ENCODE assay signal across 20 cellular contexts in the genomic region with DNA sequence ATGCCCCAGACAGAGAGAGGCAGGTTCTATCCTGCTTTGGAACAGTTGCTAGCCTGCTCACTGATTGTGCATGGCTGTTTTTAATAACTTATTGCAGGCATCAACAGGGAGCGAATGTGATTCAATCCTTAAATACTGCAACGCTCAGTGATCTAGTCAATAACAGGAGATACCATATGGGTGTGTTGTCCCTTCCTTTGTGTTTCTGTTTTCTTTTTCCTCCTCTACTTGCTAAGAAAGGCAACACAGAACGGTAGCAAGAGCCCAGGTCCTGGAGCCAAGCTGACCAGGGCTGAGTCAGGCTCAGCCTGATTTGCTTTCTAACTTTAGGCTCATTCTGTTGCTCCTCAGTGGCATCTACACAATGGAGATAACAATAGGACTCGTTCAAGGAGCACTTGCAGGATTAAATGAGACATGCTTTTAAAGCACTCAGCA.
DNase-seq lines count a peak whose midpoint lies in the region; ATAC-seq and TF ChIP-seq lines count a peak whose summit lies in the region.
"Had no signal": no experiment of that assay in that cellular context is flagged by ENCODE, and none has a peak within 500 bp of the region (broad histone marks: within the 10 kb centered on the region; RNA-seq: fewer than 3 reads in every experiment).

No MANE protein-coding gene starts in this region.

- H3K27ac ChIP-seq in Peyer's patch, result no peak overlapping the region
- H3K27ac ChIP-seq: PC-9 had no signal

- no peaks in the 10 kb centered on the region for H3K9me3 ChIP-seq in Peyer's patch
- H3K9me3 ChIP-seq: breast epithelium had no signal

- H3K36me3 Mint-ChIP-seq in WTC11 (no peaks in the 10 kb centered on the region), osteocyte (ENCODE audit: unreplicated experiment) (no peaks in the 10 kb centered on the region)
- H3K36me3 Mint-ChIP-seq: CD4-positive, CD25-positive, alpha-beta regulatory T cell; immature natural killer cell had no signal

- no peak overlapping the region for H3K4me3 Mint-ChIP-seq in WTC11
- no peak overlapping the region for H3K4me3 Mint-ChIP-seq in osteocyte (ENCODE audit: unreplicated experiment)
- H3K4me3 Mint-ChIP-seq: CD4-positive, CD25-positive, alpha-beta regulatory T cell; endodermal cell; immature natural killer cell had no signal

- intact Hi-C loops in left ventricle myocardium superior (cut with micrococcal nuclease), result loop anchor here (5.0 kb wide), 1 partner anchor 137 kb away; no protein-coding TSS in a partner anchor

- peak; percentile 82 for ATAC-seq in WTC11
- ATAC-seq in left ventricle myocardium superior, result peak; percentile 91

- no peaks in the 10 kb centered on the region for H3K27me3 ChIP-seq in Peyer's patch
- H3K27me3 ChIP-seq: breast epithelium had no signal

- peaks cover 0 to 28% (median 2%) of the 10 kb centered on the region in 4 donors for H3K4me1 ChIP-seq in Peyer's patch

- no peak for TF ChIP-seq POLR2A in Peyer's patch (IDR thresholded peaks at IDR 0.05)

- peaks cover 3% of the 10 kb centered on the region for H3K27me3 Mint-ChIP-seq in WTC11 (ENCODE audit: low read depth)
- H3K27me3 Mint-ChIP-seq in osteocyte (ENCODE audit: unreplicated experiment), result peaks cover 7% of the 10 kb centered on the region
- H3K27me3 Mint-ChIP-seq: IgD-negative memory B cell had no signal

- H3K9me3 Mint-ChIP-seq in WTC11 (peaks cover 5% of the 10 kb centered on the region; the same call in 1 of the 2 replicates), osteocyte (ENCODE audit: unreplicated experiment) (peaks cover 5% of the 10 kb centered on the region)
- H3K9me3 Mint-ChIP-seq: endodermal cell, IgD-negative memory B cell had no signal

- peak overlapping the region; percentile 13; the same call in 1 of the 2 replicates for H3K27ac Mint-ChIP-seq in WTC11
- no peak overlapping the region for H3K27ac Mint-ChIP-seq in osteocyte (ENCODE audit: unreplicated experiment)
- H3K27ac Mint-ChIP-seq: CD4-positive, CD25-positive, alpha-beta regulatory T cell; endodermal cell; immature natural killer cell had no signal

- CTCF ChIA-PET in WTC11 (lab: Charles Lee), result no interaction called here

- peaks cover 70% of the 10 kb centered on the region for H3K4me1 Mint-ChIP-seq in WTC11
- H3K4me1 Mint-ChIP-seq in osteocyte (ENCODE audit: unreplicated experiment), result peaks cover 36% of the 10 kb centered on the region
- H3K4me1 Mint-ChIP-seq: CD4-positive, CD25-positive, alpha-beta regulatory T cell; immature natural killer cell had no signal

- peak in 2 of 3 experiments; percentile 3 to 60 for DNase-seq in NCI-H1417 (lab: John Stamatoyannopoulos, UW)
- no peak for DNase-seq in NCI-H1417 treated with DMSO at 0.1 percent for 48 hours (lab: John Stamatoyannopoulos, UW)
- DNase-seq in WTC11 (ENCODE audit: low spot score), result no peak
- DNase-seq in left ventricle myocardium superior, result no peak
- peak; percentile 39 for DNase-seq in retina
- DNase-seq in Peyer's patch, result no peak
- no peak for DNase-seq in HuH-7 (ENCODE audit: low spot score)
- DNase-seq in osteocyte (ENCODE audit: extremely low spot score, unreplicated experiment), result no peak
- DNase-seq: 8988T; activated naive CD4-positive, alpha-beta T cell; CD4-positive, CD25-positive, alpha-beta regulatory T cell; endodermal cell; HCEC 1CT; immature natural killer cell; NCI-H1092; NCI-H446; PC-9; stimulated activated CD4-positive, alpha-beta T cell treated with anti-CD3 and anti-CD28 coated beads, Interleukin-15, amount 100 ng/mL, for 24 hours had no signal

- no peaks in the 10 kb centered on the region for H3K36me3 ChIP-seq in Peyer's patch
- H3K36me3 ChIP-seq: breast epithelium had no signal

- TF ChIP-seq CTCF in WTC11 (IDR thresholded peaks at IDR 0.05), result no peak
- TF ChIP-seq CTCF in Peyer's patch (IDR thresholded peaks at IDR 0.05), result no peak
- TF ChIP-seq CTCF in osteocyte (IDR thresholded peaks at IDR 0.05), result no peak

- POLR2A ChIA-PET in WTC11 (lab: Charles Lee), result no interaction called here

- H3K4me3 ChIP-seq in Peyer's patch, result no peak overlapping the region
- H3K4me3 ChIP-seq: breast epithelium, PC-9 had no signal

TF ChIP-seq in WTC11, 78 proteins besides CTCF, POLR2A, EP300 and RAD21 (continues in another document):
- TF ChIP-seq, protein P1, sequence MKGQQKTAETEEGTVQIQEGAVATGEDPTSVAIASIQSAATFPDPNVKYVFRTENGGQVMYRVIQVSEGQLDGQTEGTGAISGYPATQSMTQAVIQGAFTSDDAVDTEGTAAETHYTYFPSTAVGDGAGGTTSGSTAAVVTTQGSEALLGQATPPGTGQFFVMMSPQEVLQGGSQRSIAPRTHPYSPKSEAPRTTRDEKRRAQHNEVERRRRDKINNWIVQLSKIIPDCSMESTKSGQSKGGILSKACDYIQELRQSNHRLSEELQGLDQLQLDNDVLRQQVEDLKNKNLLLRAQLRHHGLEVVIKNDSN (CRISPR knock-in tag; IDR thresholded peaks at IDR 0.05), result no peak
- TF ChIP-seq NR3C1 (CRISPR knock-in tag; conservative IDR thresholded peaks at IDR 0.05; ENCODE audit: low read depth), result no peak
- no peak for TF ChIP-seq ZNF671 (CRISPR knock-in tag; IDR thresholded peaks at IDR 0.05)
- no peak for TF ChIP-seq FOXK1 (CRISPR knock-in tag; IDR thresholded peaks at IDR 0.05)
- no peak for TF ChIP-seq NR1H2 (CRISPR knock-in tag; IDR thresholded peaks at IDR 0.05)
- TF ChIP-seq JAZF1 (CRISPR knock-in tag; IDR thresholded peaks at IDR 0.05), result no peak
- no peak for TF ChIP-seq CDX4 (CRISPR knock-in tag; IDR thresholded peaks at IDR 0.05; ENCODE audit: borderline replicate concordance)
- no peak for TF ChIP-seq ZNF416 (CRISPR knock-in tag; IDR thresholded peaks at IDR 0.05)
- TF ChIP-seq AFF4 (CRISPR knock-in tag; IDR thresholded peaks at IDR 0.05; ENCODE audit: borderline replicate concordance), result no peak
- TF ChIP-seq ZNF281 (CRISPR knock-in tag; IDR thresholded peaks at IDR 0.05), result no peak
- no peak for TF ChIP-seq FOXJ3 (CRISPR knock-in tag; IDR thresholded peaks at IDR 0.05; ENCODE audit: borderline replicate concordance)
- no peak for TF ChIP-seq GRHL2 (CRISPR knock-in tag; IDR thresholded peaks at IDR 0.05; ENCODE audit: insufficient replicate concordance, severe bottlenecking)
- no peak for TF ChIP-seq CREM (CRISPR knock-in tag; IDR thresholded peaks at IDR 0.05)
- TF ChIP-seq, protein P2, sequence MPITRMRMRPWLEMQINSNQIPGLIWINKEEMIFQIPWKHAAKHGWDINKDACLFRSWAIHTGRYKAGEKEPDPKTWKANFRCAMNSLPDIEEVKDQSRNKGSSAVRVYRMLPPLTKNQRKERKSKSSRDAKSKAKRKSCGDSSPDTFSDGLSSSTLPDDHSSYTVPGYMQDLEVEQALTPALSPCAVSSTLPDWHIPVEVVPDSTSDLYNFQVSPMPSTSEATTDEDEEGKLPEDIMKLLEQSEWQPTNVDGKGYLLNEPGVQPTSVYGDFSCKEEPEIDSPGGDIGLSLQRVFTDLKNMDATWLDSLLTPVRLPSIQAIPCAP (CRISPR knock-in tag; IDR thresholded peaks at IDR 0.05), result no peak

Comparison
In these comparisons a context has a peak if more than half of its experiments do, and no peak if none do; other contexts are left out.
1. DNase-seq: peak in NCI-H1417 (2 of 3) and retina (single experiment); none in NCI-H1417 treated with DMSO at 0.1 percent for 48 hours (single experiment), WTC11 (single experiment), left ventricle myocardium superior (single experiment), Peyer's patch (0 of 3), HuH-7 (single experiment) and osteocyte (single experiment).